In the genomic region with DNA sequence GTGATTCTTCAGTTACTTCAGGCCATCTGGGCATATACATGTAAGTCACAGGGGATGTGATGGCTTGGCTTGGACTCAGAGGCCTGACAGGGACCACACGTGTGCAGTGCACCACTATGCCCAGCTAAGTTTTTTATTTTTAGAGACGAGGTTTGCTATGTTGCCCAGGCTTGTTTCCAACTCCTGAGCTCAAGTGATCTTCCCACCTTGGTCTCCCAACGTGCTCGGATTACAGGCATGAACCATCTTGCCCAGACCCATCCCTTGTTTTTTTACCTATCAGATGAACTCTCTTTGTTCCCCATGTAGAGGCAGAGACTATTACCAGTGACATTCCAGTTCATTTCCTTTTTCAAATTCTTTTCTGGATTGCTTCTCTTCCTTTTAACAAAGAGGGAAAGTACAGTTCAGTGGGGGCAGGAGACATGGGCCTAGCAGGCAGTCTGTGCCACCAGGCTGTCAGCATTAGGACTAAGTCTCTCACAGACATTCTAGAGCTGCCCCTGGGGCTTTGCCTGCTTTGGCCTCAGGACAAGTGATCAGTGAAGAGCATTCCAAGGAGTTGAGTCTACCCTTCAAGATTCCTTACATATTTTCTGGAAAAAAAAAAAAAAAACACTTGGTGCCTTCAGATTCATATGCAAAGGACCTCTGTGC, we compare ENCODE assay signal across 1 cellular context.
TF ChIP-seq lines count a peak whose summit lies in the region.

No MANE protein-coding gene starts in this region.

TF ChIP-seq in SK-N-SH, 30 proteins besides CTCF, POLR2A, EP300 and RAD21 (continued from another document):
- TF ChIP-seq SMC3 (IDR thresholded peaks at IDR 0.05; ENCODE audit: low read depth, low read length) (no peak; the same call in 1 of the 2 replicates), ELF1 (IDR thresholded peaks at IDR 0.05) (no peak), SIN3A (IDR thresholded peaks at IDR 0.05; ENCODE audit: borderline replicate concordance, low read depth, low read length) (no peak), TAF1 (IDR thresholded peaks at IDR 0.05; ENCODE audit: borderline replicate concordance, low read depth, low read length) (peak; percentile 25; the same call in 1 of the 2 replicates), TEAD4 (IDR thresholded peaks at IDR 0.05; ENCODE audit: borderline replicate concordance, insufficient read depth) (peak; percentile 93), RCOR1 (IDR thresholded peaks at IDR 0.05; ENCODE audit: low read length) (no peak), GABPA (IDR thresholded peaks at IDR 0.05; ENCODE audit: low read depth) (no peak), EZH2phosphoT487 (IDR thresholded peaks at IDR 0.05; ENCODE audit: borderline replicate concordance, low read depth) (no peak)
- TF ChIP-seq, protein P1, sequence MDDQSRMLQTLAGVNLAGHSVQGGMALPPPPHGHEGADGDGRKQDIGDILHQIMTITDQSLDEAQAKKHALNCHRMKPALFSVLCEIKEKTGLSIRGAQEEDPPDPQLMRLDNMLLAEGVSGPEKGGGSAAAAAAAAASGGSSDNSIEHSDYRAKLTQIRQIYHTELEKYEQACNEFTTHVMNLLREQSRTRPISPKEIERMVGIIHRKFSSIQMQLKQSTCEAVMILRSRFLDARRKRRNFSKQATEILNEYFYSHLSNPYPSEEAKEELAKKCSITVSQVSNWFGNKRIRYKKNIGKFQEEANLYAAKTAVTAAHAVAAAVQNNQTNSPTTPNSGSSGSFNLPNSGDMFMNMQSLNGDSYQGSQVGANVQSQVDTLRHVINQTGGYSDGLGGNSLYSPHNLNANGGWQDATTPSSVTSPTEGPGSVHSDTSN (IDR thresholded peaks at IDR 0.05), result peak; percentile 66; the same call in 1 of the 2 replicates
- TF ChIP-seq, protein P2, sequence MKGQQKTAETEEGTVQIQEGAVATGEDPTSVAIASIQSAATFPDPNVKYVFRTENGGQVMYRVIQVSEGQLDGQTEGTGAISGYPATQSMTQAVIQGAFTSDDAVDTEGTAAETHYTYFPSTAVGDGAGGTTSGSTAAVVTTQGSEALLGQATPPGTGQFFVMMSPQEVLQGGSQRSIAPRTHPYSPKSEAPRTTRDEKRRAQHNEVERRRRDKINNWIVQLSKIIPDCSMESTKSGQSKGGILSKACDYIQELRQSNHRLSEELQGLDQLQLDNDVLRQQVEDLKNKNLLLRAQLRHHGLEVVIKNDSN (IDR thresholded peaks at IDR 0.05; ENCODE audit: borderline replicate concordance, low read depth), result no peak
- TF ChIP-seq, protein P3, sequence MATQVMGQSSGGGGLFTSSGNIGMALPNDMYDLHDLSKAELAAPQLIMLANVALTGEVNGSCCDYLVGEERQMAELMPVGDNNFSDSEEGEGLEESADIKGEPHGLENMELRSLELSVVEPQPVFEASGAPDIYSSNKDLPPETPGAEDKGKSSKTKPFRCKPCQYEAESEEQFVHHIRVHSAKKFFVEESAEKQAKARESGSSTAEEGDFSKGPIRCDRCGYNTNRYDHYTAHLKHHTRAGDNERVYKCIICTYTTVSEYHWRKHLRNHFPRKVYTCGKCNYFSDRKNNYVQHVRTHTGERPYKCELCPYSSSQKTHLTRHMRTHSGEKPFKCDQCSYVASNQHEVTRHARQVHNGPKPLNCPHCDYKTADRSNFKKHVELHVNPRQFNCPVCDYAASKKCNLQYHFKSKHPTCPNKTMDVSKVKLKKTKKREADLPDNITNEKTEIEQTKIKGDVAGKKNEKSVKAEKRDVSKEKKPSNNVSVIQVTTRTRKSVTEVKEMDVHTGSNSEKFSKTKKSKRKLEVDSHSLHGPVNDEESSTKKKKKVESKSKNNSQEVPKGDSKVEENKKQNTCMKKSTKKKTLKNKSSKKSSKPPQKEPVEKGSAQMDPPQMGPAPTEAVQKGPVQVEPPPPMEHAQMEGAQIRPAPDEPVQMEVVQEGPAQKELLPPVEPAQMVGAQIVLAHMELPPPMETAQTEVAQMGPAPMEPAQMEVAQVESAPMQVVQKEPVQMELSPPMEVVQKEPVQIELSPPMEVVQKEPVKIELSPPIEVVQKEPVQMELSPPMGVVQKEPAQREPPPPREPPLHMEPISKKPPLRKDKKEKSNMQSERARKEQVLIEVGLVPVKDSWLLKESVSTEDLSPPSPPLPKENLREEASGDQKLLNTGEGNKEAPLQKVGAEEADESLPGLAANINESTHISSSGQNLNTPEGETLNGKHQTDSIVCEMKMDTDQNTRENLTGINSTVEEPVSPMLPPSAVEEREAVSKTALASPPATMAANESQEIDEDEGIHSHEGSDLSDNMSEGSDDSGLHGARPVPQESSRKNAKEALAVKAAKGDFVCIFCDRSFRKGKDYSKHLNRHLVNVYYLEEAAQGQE (IDR thresholded peaks at IDR 0.05; ENCODE audit: low read depth, low read length), result no peak
